Comparison of ENCODE assay signal across 13 cellular contexts in genomic region chrX:115642304-115642703, GRCh38.
DNase-seq lines count a peak whose midpoint lies in the region; ATAC-seq, FAIRE-seq and TF ChIP-seq lines count a peak whose summit lies in the region.
"Had no signal": no experiment of that assay in that cellular context is flagged by ENCODE, and none has a peak within 500 bp of the region (broad histone marks: within the 10 kb centered on the region; RNA-seq: fewer than 3 reads in every experiment).

No MANE protein-coding gene starts in this region.

- no peaks in the 10 kb centered on the region for H3F3A ChIP-seq in PC-3 (ENCODE audit: low read length, unreplicated experiment)

- BruUV-seq in PC-3 (replicated peaks; lab: Mats Ljungman, UMichigan): no TSS peak

- no peak for TF ChIP-seq EP300 in gastroesophageal sphincter (IDR thresholded peaks at IDR 0.05)
- TF ChIP-seq EP300 in sigmoid colon (IDR thresholded peaks at IDR 0.05): no peak

- H3K9me3 ChIP-seq in PC-3 (ENCODE audit: low read length) (no peaks in the 10 kb centered on the region), gastroesophageal sphincter (no peaks in the 10 kb centered on the region), sigmoid colon (no peaks in the 10 kb centered on the region)
- H3K9me3 ChIP-seq: body of pancreas had no signal

- no peaks in the 10 kb centered on the region for H3K9me2 ChIP-seq in PC-3 (replicated peaks; ENCODE audit: low read length)

- no peak overlapping the region for H3K4me2 ChIP-seq in PC-3 (ENCODE audit: low read length)

- CTCF ChIA-PET in PC-3 (lab: Charles Lee): interaction anchor here (0.6 to 0.7 kb wide), 2 partner anchors 50 to 623 kb away, joined by 3 read pairs; no protein-coding TSS in a partner anchor

- TF ChIP-seq POLR2A in GM12892 (IDR thresholded peaks at IDR 0.05; ENCODE audit: low read depth, low read length): no peak
- no peak for TF ChIP-seq POLR2A in gastroesophageal sphincter (IDR thresholded peaks at IDR 0.05)
- TF ChIP-seq POLR2A in sigmoid colon (IDR thresholded peaks at IDR 0.05): no peak

- peaks cover 66% of the 10 kb centered on the region for H3K36me3 ChIP-seq in PC-3 (ENCODE audit: low read depth, low read length)
- H3K36me3 ChIP-seq in gastroesophageal sphincter: peaks cover 0 to 37% of the 10 kb centered on the region in 2 donors
- H3K36me3 ChIP-seq in sigmoid colon: peaks cover 0 to 22% (median 0%) of the 10 kb centered on the region in 4 donors

- intact Hi-C loops in PC-3 (cut with micrococcal nuclease): loop anchor here (2.0 kb wide), 1 partner anchor 80 kb away; no protein-coding TSS in a partner anchor
- intact Hi-C loops in sigmoid colon (cut with DNase I): loop anchor here (1.0 to 5.0 kb wide), 3 partner anchors 80 to 415 kb away; partner anchors contain the start of gene PLS3

- no peaks in the 10 kb centered on the region for H3K9me3 Mint-ChIP-seq in progenitor cell of endocrine pancreas (ENCODE audit: low read depth)
- no peaks in the 10 kb centered on the region for H3K9me3 Mint-ChIP-seq in natural killer cell treated with Interleukin-12 subunit alpha and Interleukin-12 subunit beta and Interleukin-15 and Interleukin-18, amount 100 ng/mL, for 72 hours
- H3K9me3 Mint-ChIP-seq: activated T-helper 17 cell treated with anti-CD3 and anti-CD28 coated beads, Interleukin-2, amount 50 U/mL, for 72 hours; CD4-positive, alpha-beta memory T cell; stimulated activated naive CD8-positive, alpha-beta T cell treated with anti-CD3 and anti-CD28 coated beads, Interleukin-15, Interleukin-2, amounts not matched to agents 100 ng/mL and 50 ng/mL, for 24 hours had no signal

- peak overlapping the region; percentile 48 for H3K9ac ChIP-seq in PC-3 (ENCODE audit: low read length)

- no peaks in the 10 kb centered on the region for H4K20me1 ChIP-seq in PC-3 (ENCODE audit: low read length)

- POLR2A ChIA-PET in PC-3 (lab: Charles Lee; ENCODE audit: unreplicated experiment): no interaction called here

- H3K4me1 ChIP-seq in PC-3 (ENCODE audit: insufficient read depth, low read length) (no peaks in the 10 kb centered on the region), gastroesophageal sphincter (peaks cover 0 to 19% (median 0%) of the 10 kb centered on the region in 3 donors), sigmoid colon (peaks cover 0 to 8% (median 0%) of the 10 kb centered on the region in 4 donors)
- H3K4me1 ChIP-seq: body of pancreas had no signal

- H3K4me3 Mint-ChIP-seq in progenitor cell of endocrine pancreas (ENCODE audit: low read depth): no peak overlapping the region
- H3K4me3 Mint-ChIP-seq in natural killer cell treated with Interleukin-12 subunit alpha and Interleukin-12 subunit beta and Interleukin-15 and Interleukin-18, amount 100 ng/mL, for 72 hours: no peak overlapping the region
- H3K4me3 Mint-ChIP-seq: activated T-helper 17 cell treated with anti-CD3 and anti-CD28 coated beads, Interleukin-2, amount 50 U/mL, for 72 hours; CD4-positive, alpha-beta memory T cell; stimulated activated naive CD8-positive, alpha-beta T cell treated with anti-CD3 and anti-CD28 coated beads, Interleukin-15, Interleukin-2, amounts not matched to agents 100 ng/mL and 50 ng/mL, for 24 hours had no signal

- no peak overlapping the region for H2AFZ ChIP-seq in PC-3 (ENCODE audit: low read length)

- H3K4me3 ChIP-seq in PC-3 (ENCODE audit: low read length) (no peak overlapping the region), gastroesophageal sphincter (no peak overlapping the region), sigmoid colon (no peak overlapping the region)
- H3K4me3 ChIP-seq: body of pancreas had no signal

- H3K27me3 Mint-ChIP-seq in progenitor cell of endocrine pancreas: no peaks in the 10 kb centered on the region
- peaks cover 0 to 14% of the 10 kb centered on the region in 2 donors for H3K27me3 Mint-ChIP-seq in natural killer cell treated with Interleukin-12 subunit alpha and Interleukin-12 subunit beta and Interleukin-15 and Interleukin-18, amount 100 ng/mL, for 72 hours
- H3K27me3 Mint-ChIP-seq: activated T-helper 17 cell treated with anti-CD3 and anti-CD28 coated beads, Interleukin-2, amount 50 U/mL, for 72 hours; stimulated activated naive CD8-positive, alpha-beta T cell treated with anti-CD3 and anti-CD28 coated beads, Interleukin-15, Interleukin-2, amounts not matched to agents 100 ng/mL and 50 ng/mL, for 24 hours had no signal

- H3K27me3 ChIP-seq in PC-3 (ENCODE audit: low read length) (no peaks in the 10 kb centered on the region), gastroesophageal sphincter (no peaks in the 10 kb centered on the region), sigmoid colon (no peaks in the 10 kb centered on the region)
- H3K27me3 ChIP-seq: body of pancreas had no signal

- peak; percentile 24; the same call in 1 of the 2 replicates for ATAC-seq in PC-3
- no peak for ATAC-seq in gastroesophageal sphincter
- no peak for ATAC-seq in omental fat pad (ENCODE audit: low FRiP score)
- ATAC-seq in natural killer cell treated with Interleukin-12 subunit alpha and Interleukin-12 subunit beta and Interleukin-15 and Interleukin-18, amount 100 ng/mL, for 72 hours: no peak
- ATAC-seq: activated T-helper 17 cell treated with anti-CD3 and anti-CD28 coated beads, Interleukin-2, amount 50 U/mL, for 72 hours had no signal

- H3K4me1 Mint-ChIP-seq in progenitor cell of endocrine pancreas (ENCODE audit: low read depth): no peaks in the 10 kb centered on the region
- no peaks in the 10 kb centered on the region for H3K4me1 Mint-ChIP-seq in natural killer cell treated with Interleukin-12 subunit alpha and Interleukin-12 subunit beta and Interleukin-15 and Interleukin-18, amount 100 ng/mL, for 72 hours (ENCODE audit: low read depth in 2 of 2)
- H3K4me1 Mint-ChIP-seq: activated T-helper 17 cell treated with anti-CD3 and anti-CD28 coated beads, Interleukin-2, amount 50 U/mL, for 72 hours; CD4-positive, alpha-beta memory T cell had no signal

- TF ChIP-seq CTCF in PC-3 (conservative IDR thresholded peaks at IDR 0.05; ENCODE audit: low read depth, low read length): no peak
- no peak for TF ChIP-seq CTCF in gastroesophageal sphincter (IDR thresholded peaks at IDR 0.05)
- no peak for TF ChIP-seq CTCF in sigmoid colon (IDR thresholded peaks at IDR 0.05)
- no peak for TF ChIP-seq CTCF in progenitor cell of endocrine pancreas (IDR thresholded peaks at IDR 0.05; ENCODE audit: unreplicated experiment)
- no peak for TF ChIP-seq CTCF in omental fat pad (IDR thresholded peaks at IDR 0.05)

- peak overlapping the region; percentile 66 for H3K27ac ChIP-seq in PC-3 (ENCODE audit: low read length)
- H3K27ac ChIP-seq in gastroesophageal sphincter: peak overlapping the region in 3 of 4 donors; percentile 37 to 65 (median 53)
- H3K27ac ChIP-seq in sigmoid colon: peak overlapping the region; percentile 8 to 51 (median 38)
- H3K27ac ChIP-seq: body of pancreas had no signal

- no peak for DNase-seq in GM12892 (ENCODE audit: insufficient read length)
- no peak for DNase-seq in PC-3
- DNase-seq in sigmoid colon: no peak
- DNase-seq in progenitor cell of endocrine pancreas (ENCODE audit: low spot score, unreplicated experiment): no peak
- DNase-seq in omental fat pad (ENCODE audit: low spot score): no peak
- DNase-seq in NCI-H1092 (lab: John Stamatoyannopoulos, UW): no peak
- DNase-seq in natural killer cell treated with Interleukin-12 subunit alpha and Interleukin-12 subunit beta and Interleukin-15 and Interleukin-18, amount 100 ng/mL, for 72 hours (ENCODE audit: low spot score): no peak
- DNase-seq: NCI-H2081 treated with DMSO at 0.1 percent for 48 hours had no signal

- peak; percentile 53 for FAIRE-seq in GM12892 (lab: Jason Lieb, UNC)

- WGBS in gastroesophageal sphincter (ENCODE audit: low coverage in 1 of 2), 2 donors: 83% methylated on average over 2 of the region's 2 CpGs; no CpG with 5 or more reads in 1 of the 2 donors
- 76 to 91% methylated on average over 2 of the region's 2 CpGs for WGBS in sigmoid colon, 2 donors

- H3K79me2 ChIP-seq in PC-3 (ENCODE audit: low read length): no peaks in the 10 kb centered on the region

- H3K27ac Mint-ChIP-seq in progenitor cell of endocrine pancreas: no peak overlapping the region
- H3K27ac Mint-ChIP-seq in natural killer cell treated with Interleukin-12 subunit alpha and Interleukin-12 subunit beta and Interleukin-15 and Interleukin-18, amount 100 ng/mL, for 72 hours: no peak overlapping the region
- H3K27ac Mint-ChIP-seq: activated T-helper 17 cell treated with anti-CD3 and anti-CD28 coated beads, Interleukin-2, amount 50 U/mL, for 72 hours; CD4-positive, alpha-beta memory T cell; stimulated activated naive CD8-positive, alpha-beta T cell treated with anti-CD3 and anti-CD28 coated beads, Interleukin-15, Interleukin-2, amounts not matched to agents 100 ng/mL and 50 ng/mL, for 24 hours had no signal

- H3K36me3 Mint-ChIP-seq in progenitor cell of endocrine pancreas (ENCODE audit: insufficient read depth): peaks cover 10% of the 10 kb centered on the region
- H3K36me3 Mint-ChIP-seq in natural killer cell treated with Interleukin-12 subunit alpha and Interleukin-12 subunit beta and Interleukin-15 and Interleukin-18, amount 100 ng/mL, for 72 hours: no peaks in the 10 kb centered on the region
- H3K36me3 Mint-ChIP-seq: CD4-positive, alpha-beta memory T cell had no signal
